ENCODE assay signal across 10 cellular contexts in genomic region chr10:2572611-2573010, GRCh38.
"Had no signal": no experiment of that assay in that cellular context is flagged by ENCODE, and none has a peak within 500 bp of the region (broad histone marks: within the 10 kb centered on the region; RNA-seq: fewer than 3 reads in every experiment).

No MANE protein-coding gene starts in this region.

- H3K9me3 ChIP-seq: HAP-1 had no signal

- H2AFZ ChIP-seq: GM23248, GM23338 had no signal

- H3K4me3 Mint-ChIP-seq: GM23338, H9, HFFc6 had no signal

- H3K27ac Mint-ChIP-seq: GM23338, H9, HFFc6 had no signal

- H3K4me1 ChIP-seq: HAP-1 had no signal

- H3K4me3 ChIP-seq: GM23248, GM23338, HAP-1 had no signal

- FAIRE-seq: H54 had no signal

- H3K27ac ChIP-seq: GM23248 had no signal

- ATAC-seq: GM23338, HCT116 had no signal

- DNase-seq: GM23248, GOT3, H7, H9, HCEC 1CT, HFFc6 had no signal

- H3K4me2 ChIP-seq: GM23338 had no signal

- H3K9me3 Mint-ChIP-seq: GM23338, H9 had no signal

- H3K9ac ChIP-seq: GM23248 had no signal

- H3K36me3 ChIP-seq: HAP-1 had no signal
